25 cellular contexts compared by ENCODE assay signal in the genomic region with DNA sequence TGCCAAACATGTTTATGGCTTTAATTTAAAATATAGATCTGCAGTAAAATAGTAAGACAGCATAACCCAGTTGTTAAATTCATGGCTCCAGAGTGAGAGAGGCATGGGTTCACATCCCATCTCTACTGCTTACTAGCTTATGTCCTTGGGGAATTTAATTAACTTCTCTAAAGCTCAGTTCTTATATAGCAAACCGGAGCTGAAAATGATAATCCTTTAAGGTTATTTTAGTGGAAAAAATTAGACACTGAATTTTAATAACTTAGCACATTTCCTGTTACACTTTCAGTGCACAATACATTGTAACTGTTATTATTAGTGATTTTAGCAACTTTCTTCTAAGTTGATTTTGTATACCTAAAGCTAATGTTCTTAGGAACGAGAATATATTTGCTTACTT. TPM values are rescaled to one million over a fixed set of nuclear protein-coding genes. Genes with fewer than 3 reads are reported as not detected.
"Had no signal": no experiment of that assay in that cellular context is flagged by ENCODE, and none has a peak within 500 bp of the region (broad histone marks: within the 10 kb centered on the region; RNA-seq: fewer than 3 reads in every experiment).

No MANE protein-coding gene starts in this region.

- FAIRE-seq: astrocyte had no signal

- H3K4me1 ChIP-seq: gastroesophageal sphincter, testis had no signal

- H3K36me3 ChIP-seq: brain microvascular endothelial cell, gastroesophageal sphincter, neutrophil, transverse colon had no signal

- H2AFZ ChIP-seq: hepatocyte had no signal

- DNase-seq: activated CD4-positive, alpha-beta memory T cell treated with anti-CD3 and anti-CD28 coated beads, Interleukin-2, amount 10 ng/mL, durations not matched to agents 7 days and 5 days; activated CD4-positive, alpha-beta T cell treated with anti-CD3 and anti-CD28 coated beads for 1 hour; activated CD4-positive, alpha-beta T cell treated with anti-CD3 and anti-CD28 coated beads, Interleukin-2, amount 10 ng/mL, durations not matched to agents 7 days and 5 days; activated CD8-positive, alpha-beta memory T cell treated with anti-CD3 and anti-CD28 coated beads, Interleukin-2, amount 50 U/mL, for 48 hours; activated gamma-delta T cell treated with Interleukin-2 at 50 U/mL for 16 hours; activated naive CD4-positive, alpha-beta T cell treated with anti-CD3 and anti-CD28 coated beads, Interleukin-2, amount 50 U/mL, for 16 hours; activated T-cell treated with anti-CD3 and anti-CD28 coated beads, Interleukin-2, amount 50 U/mL, for 4 hours; amniotic stem cell; cortex of kidney; effector memory CD8-positive, alpha-beta T cell; left cardiac atrium; left ventricle myocardium superior; stimulated activated CD4-positive, alpha-beta T cell treated with anti-CD3 and anti-CD28 coated beads, Interleukin-12 subunit alpha, Interleukin-12 subunit beta, amount 100 ng/mL, for 4 hours; stimulated activated CD4-positive, alpha-beta T cell treated with anti-CD3 and anti-CD28 coated beads, Interleukin-4, amount 100 ng/mL, for 1 hour; stimulated activated naive CD8-positive, alpha-beta T cell treated with anti-CD3 and anti-CD28 coated beads, Interleukin-15, Interleukin-2, amounts not matched to agents 100 U/mL and 50 U/mL, for 24 hours; testis; transverse colon had no signal

- H3K27ac ChIP-seq: gastroesophageal sphincter, hepatocyte, neutrophil, skin epidermis, testis, transverse colon had no signal

- H3K9me3 ChIP-seq: gastroesophageal sphincter, neutrophil, testis, transverse colon had no signal

- ATAC-seq: activated T-cell treated with anti-CD3 and anti-CD28 coated beads, Interleukin-2, amount 50 U/mL, for 4 hours; activated T-helper 17 cell treated with anti-CD3 and anti-CD28 coated beads, Interleukin-2, amount 50 U/mL, for 72 hours; effector memory CD8-positive, alpha-beta T cell; gastroesophageal sphincter; left cardiac atrium; left ventricle myocardium superior; sciatic nerve; stimulated activated naive CD8-positive, alpha-beta T cell treated with anti-CD3 and anti-CD28 coated beads, Interleukin-15, Interleukin-2, amounts not matched to agents 100 U/mL and 50 U/mL, for 24 hours had no signal

- H3K4me2 ChIP-seq: hepatocyte had no signal

- H3K4me3 ChIP-seq: gastroesophageal sphincter, hepatocyte, skin epidermis, testis, transverse colon had no signal

RNA-seq across cellular contexts. Expression of a gene that starts 14.8 kb away (rescaled TPM):
- total RNA-seq: activated T-helper 17 cell treated with anti-CD3 and anti-CD28 coated beads, Interleukin-2, amount 50 U/mL, for 72 hours had no signal
